Comparison of ENCODE assay signal across 1 cellular context in the genomic region with DNA sequence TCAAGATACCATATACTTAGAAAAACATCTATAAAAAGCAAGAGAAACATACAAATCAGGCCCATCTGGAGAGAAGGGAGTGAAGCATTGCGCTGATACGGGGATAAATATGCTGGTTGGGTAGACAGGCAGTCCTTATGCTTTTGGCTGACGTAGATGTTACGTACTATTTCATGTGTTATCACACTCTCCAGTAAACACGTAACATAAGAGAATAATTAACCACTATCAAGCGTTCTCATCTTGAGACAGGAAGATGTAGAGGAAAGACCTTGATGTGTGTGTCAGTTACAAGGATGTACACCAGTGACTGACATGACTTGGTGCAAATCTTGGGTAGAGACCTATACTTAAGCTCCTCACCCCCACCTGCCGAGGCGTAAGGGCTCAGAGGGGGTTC.
TF ChIP-seq lines count a peak whose summit lies in the region.

No MANE protein-coding gene starts in this region.

TF ChIP-seq in K562, 482 proteins besides CTCF, POLR2A, EP300 and RAD21:
- TF ChIP-seq ZNF175 (CRISPR knock-in tag; IDR thresholded peaks at IDR 0.05; ENCODE audit: low read depth) (0 out of 2 replicates have a peak, but pooled peaks have one; percentile 56), MCM3 (IDR thresholded peaks at IDR 0.05) (peak; percentile 18; the same call in 1 of the 2 replicates), EZH2 (IDR thresholded peaks at IDR 0.05; ENCODE audit: borderline replicate concordance, low read depth, low read length) (0 out of 2 replicates have a peak, but pooled peaks have one; percentile 66), ATF1 (CRISPR knock-in tag; IDR thresholded peaks at IDR 0.05) (no peak), ATF1 (tag; IDR thresholded peaks at IDR 0.05) (peak; percentile 76), CBFA2T3 (IDR thresholded peaks at IDR 0.05) (peak; percentile 33), ZNF561 (CRISPR knock-in tag; conservative IDR thresholded peaks at IDR 0.05) (no peak), CREM (IDR thresholded peaks at IDR 0.05; ENCODE audit: low read depth) (peak; percentile 73; the same call in 1 of the 2 replicates), BCL6 (CRISPR knock-in tag; IDR thresholded peaks at IDR 0.05) (peak; percentile 63; the same call in 1 of the 2 replicates), CREB1 (IDR thresholded peaks at IDR 0.05) (peak; percentile 60), CREB1 (CRISPR knock-in tag; IDR thresholded peaks at IDR 0.05) (no peak; the same call in 1 of the 2 replicates), ZKSCAN8 (CRISPR knock-in tag; IDR thresholded peaks at IDR 0.05) (peak; percentile 37; the same call in 1 of the 2 replicates), LCOR (CRISPR knock-in tag; IDR thresholded peaks at IDR 0.05) (no peak), HMG20A (CRISPR knock-in tag; conservative IDR thresholded peaks at IDR 0.05) (0 out of 2 replicates have a peak, but pooled peaks have one; percentile 24)
- TF ChIP-seq, protein P1, sequence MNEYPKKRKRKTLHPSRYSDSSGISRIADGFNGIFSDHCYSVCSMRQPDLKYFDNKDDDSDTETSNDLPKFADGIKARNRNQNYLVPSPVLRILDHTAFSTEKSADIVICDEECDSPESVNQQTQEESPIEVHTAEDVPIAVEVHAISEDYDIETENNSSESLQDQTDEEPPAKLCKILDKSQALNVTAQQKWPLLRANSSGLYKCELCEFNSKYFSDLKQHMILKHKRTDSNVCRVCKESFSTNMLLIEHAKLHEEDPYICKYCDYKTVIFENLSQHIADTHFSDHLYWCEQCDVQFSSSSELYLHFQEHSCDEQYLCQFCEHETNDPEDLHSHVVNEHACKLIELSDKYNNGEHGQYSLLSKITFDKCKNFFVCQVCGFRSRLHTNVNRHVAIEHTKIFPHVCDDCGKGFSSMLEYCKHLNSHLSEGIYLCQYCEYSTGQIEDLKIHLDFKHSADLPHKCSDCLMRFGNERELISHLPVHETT (CRISPR knock-in tag; conservative IDR thresholded peaks at IDR 0.05 in 1 of 2, IDR thresholded peaks at IDR 0.05 in 1 of 2), result no peak
- TF ChIP-seq, protein P2, sequence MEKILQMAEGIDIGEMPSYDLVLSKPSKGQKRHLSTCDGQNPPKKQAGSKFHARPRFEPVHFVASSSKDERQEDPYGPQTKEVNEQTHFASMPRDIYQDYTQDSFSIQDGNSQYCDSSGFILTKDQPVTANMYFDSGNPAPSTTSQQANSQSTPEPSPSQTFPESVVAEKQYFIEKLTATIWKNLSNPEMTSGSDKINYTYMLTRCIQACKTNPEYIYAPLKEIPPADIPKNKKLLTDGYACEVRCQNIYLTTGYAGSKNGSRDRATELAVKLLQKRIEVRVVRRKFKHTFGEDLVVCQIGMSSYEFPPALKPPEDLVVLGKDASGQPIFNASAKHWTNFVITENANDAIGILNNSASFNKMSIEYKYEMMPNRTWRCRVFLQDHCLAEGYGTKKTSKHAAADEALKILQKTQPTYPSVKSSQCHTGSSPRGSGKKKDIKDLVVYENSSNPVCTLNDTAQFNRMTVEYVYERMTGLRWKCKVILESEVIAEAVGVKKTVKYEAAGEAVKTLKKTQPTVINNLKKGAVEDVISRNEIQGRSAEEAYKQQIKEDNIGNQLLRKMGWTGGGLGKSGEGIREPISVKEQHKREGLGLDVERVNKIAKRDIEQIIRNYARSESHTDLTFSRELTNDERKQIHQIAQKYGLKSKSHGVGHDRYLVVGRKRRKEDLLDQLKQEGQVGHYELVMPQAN (IDR thresholded peaks at IDR 0.05; ENCODE audit: borderline replicate concordance), result no peak
- TF ChIP-seq, protein P3, sequence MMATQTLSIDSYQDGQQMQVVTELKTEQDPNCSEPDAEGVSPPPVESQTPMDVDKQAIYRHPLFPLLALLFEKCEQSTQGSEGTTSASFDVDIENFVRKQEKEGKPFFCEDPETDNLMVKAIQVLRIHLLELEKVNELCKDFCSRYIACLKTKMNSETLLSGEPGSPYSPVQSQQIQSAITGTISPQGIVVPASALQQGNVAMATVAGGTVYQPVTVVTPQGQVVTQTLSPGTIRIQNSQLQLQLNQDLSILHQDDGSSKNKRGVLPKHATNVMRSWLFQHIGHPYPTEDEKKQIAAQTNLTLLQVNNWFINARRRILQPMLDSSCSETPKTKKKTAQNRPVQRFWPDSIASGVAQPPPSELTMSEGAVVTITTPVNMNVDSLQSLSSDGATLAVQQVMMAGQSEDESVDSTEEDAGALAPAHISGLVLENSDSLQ (IDR thresholded peaks at IDR 0.05), result 0 out of 2 replicates have a peak, but pooled peaks have one; percentile 8
